8 cellular contexts compared by ENCODE assay signal in genomic region chr11:4607782-4608666, GRCh38. TPM values are rescaled to one million over a fixed set of nuclear protein-coding genes. Genes with fewer than 3 reads are reported as not detected.
DNase-seq lines count a peak whose midpoint lies in the region; TF ChIP-seq lines count a peak whose summit lies in the region.

TSS of gene TRIM68 (minus strand) at chr11:4608231. CDS start at chr11:4605504, 2,727 bp downstream.

- H3K27me3 Mint-ChIP-seq in neural progenitor cell (ENCODE audit: insufficient read depth, low read depth) = no peaks in the 10 kb centered on the region

- H3K9me3 ChIP-seq in GM23248 (ENCODE audit: low read depth) = no peaks in the 10 kb centered on the region
- no peaks in the 10 kb centered on the region for H3K9me3 ChIP-seq in neural progenitor cell (ENCODE audit: low read depth)

- H3K9me3 Mint-ChIP-seq in neural progenitor cell = no peaks in the 10 kb centered on the region

- peak within 1 kb of the TSS; percentile 82 for H3K4me3 ChIP-seq in GM23248
- peak within 1 kb of the TSS; percentile 78 for H3K4me3 ChIP-seq in fibroblast of villous mesenchyme (ENCODE audit: low read depth, low read length)
- H3K4me3 ChIP-seq in neural progenitor cell = peak within 1 kb of the TSS; percentile 64

- peaks cover 8% of the 10 kb centered on the region; the same call in 1 of the 2 replicates for H3K79me2 ChIP-seq in GM23248 (ENCODE audit: insufficient read depth)
- no peaks in the 10 kb centered on the region for H3K79me2 ChIP-seq in neural progenitor cell (ENCODE audit: low read depth)

- 5 to 6% methylated on average over 35 to 42 of the region's 43 CpGs for WGBS in GM23248 (ENCODE audit: low coverage in 1 of 2, low lambda C conversion rate in 2 of 2, missing lambda C conversion rate in 2 of 2), 2 experiments

- H3K4me2 ChIP-seq in GM23248 (ENCODE audit: unreplicated experiment) (peak within 1 kb of the TSS; percentile 95), neural progenitor cell (peak within 1 kb of the TSS; percentile 82)

- H3K4me1 Mint-ChIP-seq in neural progenitor cell = peaks cover 14% of the 10 kb centered on the region

- no peaks in the 10 kb centered on the region for H3K9me2 ChIP-seq in GM23248 (ENCODE audit: insufficient read depth)

- in situ Hi-C loops in GM23248 (cut with MboI) = no loop called here

- no peaks in the 10 kb centered on the region for H4K20me1 ChIP-seq in GM23248 (ENCODE audit: insufficient read depth)
- no peaks in the 10 kb centered on the region for H4K20me1 ChIP-seq in neural progenitor cell (ENCODE audit: low read depth)

- DNase-seq in EH (ENCODE audit: low read depth) (peak; percentile 97), GM23248 (peak; percentile 97), Kasumi-1 (lab: John Stamatoyannopoulos, UW) (peak; percentile 94), SHP77 treated with DMSO at 0.1 percent for 48 hours (lab: John Stamatoyannopoulos, UW) (peak; percentile 92), fibroblast of villous mesenchyme (ENCODE audit: low read depth) (peak; percentile 95), neural progenitor cell (ENCODE audit: low spot score) (peak; percentile 95), stromal cell of bone marrow (ENCODE audit: low read depth) (peak; percentile 95)
- DNase-seq in activated gamma-delta T cell treated with anti-CD3 and anti-CD28 coated beads, Interleukin-2, amount 50 U/mL, for 16 hours (ENCODE audit: low read depth) = peak; percentile 92

- no peaks in the 10 kb centered on the region for H3K27me3 ChIP-seq in GM23248 (replicated peaks; ENCODE audit: insufficient read depth)
- no peaks in the 10 kb centered on the region for H3K27me3 ChIP-seq in neural progenitor cell

- H3K4me3 Mint-ChIP-seq in neural progenitor cell = peak within 1 kb of the TSS; percentile 93

- H3K36me3 ChIP-seq in GM23248 (ENCODE audit: low read depth) = no peaks in the 10 kb centered on the region
- H3K36me3 ChIP-seq in neural progenitor cell = no peaks in the 10 kb centered on the region

- peaks cover 5% of the 10 kb centered on the region for H3K36me3 Mint-ChIP-seq in neural progenitor cell

- H3K4me1 ChIP-seq in GM23248 (ENCODE audit: insufficient read depth) (peaks cover 5% of the 10 kb centered on the region; the same call in 1 of the 2 replicates), neural progenitor cell (peaks cover 4% of the 10 kb centered on the region)

- H3K27ac ChIP-seq in GM23248 (peak within 1 kb of the TSS; percentile 79), neural progenitor cell (peak within 1 kb of the TSS; percentile 83)

- H3K9ac ChIP-seq in GM23248 (peak within 1 kb of the TSS; percentile 89), neural progenitor cell (no peak within 1 kb of the TSS)

- TF ChIP-seq CTCF in fibroblast of villous mesenchyme (IDR thresholded peaks at IDR 0.05; ENCODE audit: insufficient read depth, low read depth, low read length) (no peak), neural progenitor cell (IDR thresholded peaks at IDR 0.05) (peak; percentile 18)

- H3K27ac Mint-ChIP-seq in neural progenitor cell = peak within 1 kb of the TSS; percentile 93

- H3F3A ChIP-seq in GM23248 (ENCODE audit: insufficient read depth) (no peaks in the 10 kb centered on the region), neural progenitor cell (ENCODE audit: low read depth) (peaks cover 13% of the 10 kb centered on the region)

- H2AFZ ChIP-seq in GM23248 = peak within 1 kb of the TSS; percentile 99
- H2AFZ ChIP-seq in neural progenitor cell (replicated peaks) = peak within 1 kb of the TSS; percentile 91

RNA-seq across cellular contexts. Expression of gene TRIM68, which starts in this region (rescaled TPM):
- 15.2 and 19.2 TPM in 2 replicates for total RNA-seq in GM23248 (2014; rRNA removed; shearing (Covaris generic))
- polyA plus RNA-seq in GM23248 (2016; fragmentation: Nextera tagmentation; extraction: Ambion mirVana) = 5.1 and 5.8 TPM in 2 replicates
- total RNA-seq in fibroblast of villous mesenchyme (9.3 and 12.1 TPM in 2 replicates), neural progenitor cell (ENCODE audit: low replicate concordance) (10.5 and 19.5 TPM in 2 replicates)

Comparison
In these comparisons a context has a peak if more than half of its experiments do, and no peak if none do; other contexts are left out.
1. Peak in every context shown above with its lines: DNase-seq, H3K4me3 ChIP-seq and H3K27ac ChIP-seq.